1 cellular context compared by ENCODE assay signal in genomic region chr2:53424902-53425301, GRCh38.
TF ChIP-seq lines count a peak whose summit lies in the region.

No MANE protein-coding gene starts in this region.

TF ChIP-seq in H1, 55 proteins besides CTCF, POLR2A, EP300 and RAD21 (continued from another document):
- TF ChIP-seq KDM1A (IDR thresholded peaks at IDR 0.05; ENCODE audit: borderline replicate concordance, low read length) (no peak), HDAC2 (IDR thresholded peaks at IDR 0.05; ENCODE audit: borderline replicate concordance in 1 of 2, low read depth in 2 of 2, low read length in 2 of 2) (no peak), CBX8 (IDR thresholded peaks at IDR 0.05; ENCODE audit: borderline replicate concordance, low read depth, low read length) (no peak), CHD1 (IDR thresholded peaks at IDR 0.05; ENCODE audit: low read depth, low read length) (no peak), BRCA1 (IDR thresholded peaks at IDR 0.05; ENCODE audit: low read depth, low read length) (no peak), TCF12 (IDR thresholded peaks at IDR 0.05; ENCODE audit: low read depth, low read length) (no peak), ATF2 (IDR thresholded peaks at IDR 0.05; ENCODE audit: low read length) (no peak), SP1 (IDR thresholded peaks at IDR 0.05; ENCODE audit: low read depth, low read length) (no peak), SIN3A (conservative IDR thresholded peaks at IDR 0.05 in 1 of 2, IDR thresholded peaks at IDR 0.05 in 1 of 2; ENCODE audit: low read depth in 1 of 2, low read length in 2 of 2) (no peak), RFX5 (IDR thresholded peaks at IDR 0.05; ENCODE audit: borderline replicate concordance, low read depth, low read length) (no peak), FOSL1 (IDR thresholded peaks at IDR 0.05; ENCODE audit: insufficient read depth, low read depth, low read length) (no peak), SAP30 (IDR thresholded peaks at IDR 0.05; ENCODE audit: insufficient read depth, insufficient replicate concordance, low read length) (no peak), SIX5 (IDR thresholded peaks at IDR 0.05; ENCODE audit: low read depth, low read length) (no peak), KDM5A (IDR thresholded peaks at IDR 0.05; ENCODE audit: low read length) (no peak), ATF3 (IDR thresholded peaks at IDR 0.05; ENCODE audit: insufficient read depth, low read depth, low read length) (no peak), YY1 (IDR thresholded peaks at IDR 0.05; ENCODE audit: low read depth, low read length) (no peak)
TF ChIP-seq in H1: peak in this region for 0.
